19 cellular contexts compared by ENCODE assay signal in genomic region chr1:170377440-170377839, GRCh38.
DNase-seq lines count a peak whose midpoint lies in the region; ATAC-seq and TF ChIP-seq lines count a peak whose summit lies in the region.
"Had no signal": no experiment of that assay in that cellular context is flagged by ENCODE, and none has a peak within 500 bp of the region (broad histone marks: within the 10 kb centered on the region; RNA-seq: fewer than 3 reads in every experiment).

No MANE protein-coding gene starts in this region.

- no peak overlapping the region for H3K18ac ChIP-seq in neuronal stem cell (ENCODE audit: low read length)

- H3K36me3 ChIP-seq in Loucy (ENCODE audit: insufficient read depth, low read length) (no peaks in the 10 kb centered on the region), neuronal stem cell (replicated peaks in 1 of 2; ENCODE audit: control insufficient read depth in 2 of 2, insufficient read depth in 2 of 2, low read length in 2 of 2) (no peaks in the 10 kb centered on the region)
- H3K36me3 ChIP-seq: heart left ventricle, neural progenitor cell, uterus had no signal

- no peaks in the 10 kb centered on the region for H3K27me3 ChIP-seq in Loucy (ENCODE audit: insufficient read depth, low read length, poor library complexity, severe bottlenecking)
- H3K27me3 ChIP-seq in neuronal stem cell (ENCODE audit: control insufficient read depth in 3 of 3, insufficient read depth in 3 of 3, low read depth in 1 of 3, low read length in 3 of 3) = no peaks in the 10 kb centered on the region
- H3K27me3 ChIP-seq: heart left ventricle, neural progenitor cell, uterus had no signal

- no peak overlapping the region for H3K27ac Mint-ChIP-seq in HFFc6
- H3K27ac Mint-ChIP-seq: activated T-cell treated with anti-CD3 and anti-CD28 coated beads, Interleukin-2, amount 50 U/mL, for 72 hours; neural progenitor cell had no signal

- H3K9me3 ChIP-seq in Loucy (ENCODE audit: insufficient read depth, low read depth, low read length) (peaks cover 4% of the 10 kb centered on the region; the same call in 1 of the 2 replicates), neuronal stem cell (replicated peaks in 1 of 2; ENCODE audit: control insufficient read depth in 2 of 2, insufficient read depth in 1 of 2, low read depth in 1 of 2, low read length in 2 of 2) (no peaks in the 10 kb centered on the region)
- H3K9me3 ChIP-seq: heart left ventricle, uterus had no signal

- H3K9ac ChIP-seq in Loucy (ENCODE audit: low read depth, low read length, poor library complexity, severe bottlenecking) = no peak overlapping the region
- H3K9ac ChIP-seq in neuronal stem cell (ENCODE audit: low read depth, low read length, poor library complexity) = no peak overlapping the region
- H3K9ac ChIP-seq: neural progenitor cell had no signal

- no peak overlapping the region for H2AK5ac ChIP-seq in neuronal stem cell (ENCODE audit: low read depth, low read length)

- no peaks in the 10 kb centered on the region for H3K9me3 Mint-ChIP-seq in HFFc6
- H3K9me3 Mint-ChIP-seq: neural progenitor cell had no signal

- no peak overlapping the region for H3K14ac ChIP-seq in neuronal stem cell (ENCODE audit: low read length)

- no peak overlapping the region for H3K4ac ChIP-seq in neuronal stem cell (ENCODE audit: low read length)

- no peaks in the 10 kb centered on the region for H4K20me1 ChIP-seq in Loucy (ENCODE audit: insufficient read depth, low read length, poor library complexity, severe bottlenecking)

- no peak for DNase-seq in neuronal stem cell (ENCODE audit: low spot score)
- DNase-seq in NCI-H82 treated with DMSO at 0.1 percent for 48 hours (lab: John Stamatoyannopoulos, UW; ENCODE audit: unreplicated experiment) = no peak
- no peak for DNase-seq in KBM-7
- no peak for DNase-seq in HFFc6
- DNase-seq: ACHN; activated naive CD4-positive, alpha-beta T cell treated with anti-CD3 and anti-CD28 coated beads, Interleukin-2, amount 50 U/mL, for 16 hours; activated T-cell treated with anti-CD3 and anti-CD28 coated beads, Interleukin-2, amount 50 U/mL, for 72 hours; C1 segment of cervical spinal cord; heart left ventricle; NCI-H187; small intestine; stimulated activated CD4-positive, alpha-beta T cell treated with anti-CD3 and anti-CD28 coated beads, Interleukin-4, amount 100 ng/mL, for 4 hours; uterus had no signal

- no peak overlapping the region for H3K23ac ChIP-seq in neuronal stem cell (ENCODE audit: low read depth, low read length, poor library complexity)

- no peak overlapping the region for H4K8ac ChIP-seq in neuronal stem cell (ENCODE audit: low read depth, low read length)

- no peak overlapping the region for H4K91ac ChIP-seq in neuronal stem cell (ENCODE audit: low read depth, low read length, poor library complexity)

- H2AFZ ChIP-seq in Loucy (ENCODE audit: low read length) (peak overlapping the region; percentile 9; the same call in 1 of the 2 replicates), neuronal stem cell (ENCODE audit: low read length) (no peak overlapping the region)
- H2AFZ ChIP-seq: neural progenitor cell had no signal

- WGBS in neuronal stem cell (ENCODE audit: extremely low coverage in 2 of 2, insufficient read length in 2 of 2, insufficient replicate concordance in 1 of 2), 2 donors = no CpG with 5 or more reads among the region's 1 CpG

- no peak overlapping the region for H2BK5ac ChIP-seq in neuronal stem cell (ENCODE audit: low read length)

- no peak overlapping the region for H2BK120ac ChIP-seq in neuronal stem cell (ENCODE audit: low read depth, low read length)

- no peaks in the 10 kb centered on the region for H3K36me3 Mint-ChIP-seq in HFFc6 (ENCODE audit: low read depth)
- H3K36me3 Mint-ChIP-seq: neural progenitor cell had no signal

- in situ Hi-C loops in KBM-7 (cut with MboI; ENCODE audit: low pct_unique_long_range_greater_than_20kb, low sequenced_read_pairs) = no loop called here

- H2BK12ac ChIP-seq in neuronal stem cell (ENCODE audit: low read length) = no peak overlapping the region

- TF ChIP-seq CTCF in Loucy (conservative IDR thresholded peaks at IDR 0.05; ENCODE audit: low read length) (no peak), HFFc6 (IDR thresholded peaks at IDR 0.05) (no peak)

- H3K4me3 ChIP-seq in Loucy (ENCODE audit: low read length, poor library complexity, severe bottlenecking) = no peak overlapping the region
- no peak overlapping the region for H3K4me3 ChIP-seq in neuronal stem cell (ENCODE audit: low read length in 2 of 2)
- H3K4me3 ChIP-seq: heart left ventricle, neural progenitor cell, uterus had no signal

- peaks cover 24% of the 10 kb centered on the region for H3K4me1 Mint-ChIP-seq in HFFc6 (ENCODE audit: low read depth)
- H3K4me1 Mint-ChIP-seq: neural progenitor cell had no signal

- peaks cover 6% of the 10 kb centered on the region for H3K4me1 ChIP-seq in Loucy (ENCODE audit: insufficient read depth, low read length, poor library complexity, severe bottlenecking)
- no peaks in the 10 kb centered on the region for H3K4me1 ChIP-seq in neuronal stem cell (ENCODE audit: control insufficient read depth in 2 of 2, insufficient read depth in 1 of 2, low read depth in 1 of 2, low read length in 2 of 2)
- H3K4me1 ChIP-seq: neural progenitor cell, uterus had no signal

- no peaks in the 10 kb centered on the region for H3K79me2 ChIP-seq in Loucy (ENCODE audit: insufficient read depth, low read length)

- H2BK15ac ChIP-seq in neuronal stem cell (ENCODE audit: low read length) = no peak overlapping the region

- H3K4me3 Mint-ChIP-seq in HFFc6 = no peak overlapping the region
- H3K4me3 Mint-ChIP-seq: activated T-cell treated with anti-CD3 and anti-CD28 coated beads, Interleukin-2, amount 50 U/mL, for 72 hours; neural progenitor cell had no signal

- H3K27me3 Mint-ChIP-seq in HFFc6 (ENCODE audit: insufficient read depth) = no peaks in the 10 kb centered on the region; the same call in 1 of the 2 replicates

- H3K9me2 ChIP-seq in Loucy (replicated peaks; ENCODE audit: low read depth, low read length) = no peaks in the 10 kb centered on the region

- ATAC-seq in GM18861 (IDR thresholded peaks at IDR 0.05; ENCODE audit: unreplicated experiment) (peak; percentile 68), GM19467 (IDR thresholded peaks at IDR 0.05; ENCODE audit: unreplicated experiment) (peak; percentile 72), HG03064 (IDR thresholded peaks at IDR 0.05; ENCODE audit: low read depth, unreplicated experiment) (peak; percentile 58)
- ATAC-seq: activated T-cell treated with anti-CD3 and anti-CD28 coated beads, Interleukin-2, amount 50 U/mL, for 72 hours; heart left ventricle had no signal

- H3K4me2 ChIP-seq in Loucy (ENCODE audit: low read depth, low read length, poor library complexity, severe bottlenecking) = no peak overlapping the region
- no peak overlapping the region for H3K4me2 ChIP-seq in neuronal stem cell (ENCODE audit: insufficient read depth, low read length, poor library complexity, severe bottlenecking)
- H3K4me2 ChIP-seq: neural progenitor cell had no signal

- no peak overlapping the region for H3K27ac ChIP-seq in neuronal stem cell (replicated peaks; ENCODE audit: low read length)
- H3K27ac ChIP-seq: heart left ventricle, neural progenitor cell, RWPE1, uterus had no signal

- no peaks in the 10 kb centered on the region for H3K79me1 ChIP-seq in neuronal stem cell (ENCODE audit: low read depth, low read length)

- H3F3A ChIP-seq in Loucy (ENCODE audit: low read depth) = no peaks in the 10 kb centered on the region
